Comparison of ENCODE assay signal across 20 cellular contexts in the genomic region with DNA sequence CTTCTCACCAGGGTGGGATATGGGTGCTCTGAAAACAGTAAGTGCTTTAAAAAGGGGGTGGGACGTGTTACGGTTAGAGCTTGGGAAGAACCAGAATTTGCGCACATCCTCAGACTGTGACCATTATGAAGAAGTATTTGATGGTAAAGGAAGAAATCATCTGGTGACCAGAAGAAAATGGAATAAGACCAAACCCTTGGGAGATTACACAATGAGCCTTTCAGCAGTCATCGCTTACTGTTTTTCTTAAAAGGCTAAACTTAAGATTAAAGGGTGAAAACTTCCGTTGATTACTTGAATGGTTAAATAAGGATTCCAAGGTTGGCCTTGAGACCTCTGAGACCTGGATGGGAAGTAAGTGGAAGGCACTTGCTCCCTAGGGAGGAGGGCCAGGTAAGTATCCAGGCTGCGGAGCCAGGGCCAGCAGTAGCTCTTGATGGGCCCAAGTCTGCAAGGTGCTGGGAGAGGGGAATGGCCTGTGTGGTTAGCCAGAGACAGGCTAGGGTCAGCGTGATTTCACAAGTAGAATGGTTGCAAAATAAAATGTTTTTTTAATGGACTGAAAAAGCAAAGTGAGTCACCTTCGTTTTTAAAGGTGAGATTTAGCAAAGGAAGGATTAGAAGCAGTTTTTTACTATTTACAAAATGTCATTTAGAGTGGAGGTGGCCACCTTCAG. TPM values are rescaled to one million over a fixed set of nuclear protein-coding genes. Genes with fewer than 3 reads are reported as not detected.
A peak's percentile ranks its signal among the peaks of the same experiment; 100 is the strongest.
DNase-seq lines count a peak whose midpoint lies in the region; ATAC-seq, FAIRE-seq and TF ChIP-seq lines count a peak whose summit lies in the region.
"Had no signal": no experiment of that assay in that cellular context is flagged by ENCODE, and none has a peak within 500 bp of the region (broad histone marks: within the 10 kb centered on the region; RNA-seq: fewer than 3 reads in every experiment).

No MANE protein-coding gene starts in this region.

- POLR2A ChIA-PET in HepG2 (lab: Yijun Ruan, JAX) = no interaction called here

- no peak overlapping the region for H2AFZ ChIP-seq in HepG2 (ENCODE audit: low read length)
- H2AFZ ChIP-seq in smooth muscle cell (ENCODE audit: low read depth) = no peak overlapping the region

- no peak for ATAC-seq in HepG2
- ATAC-seq in right lobe of liver = no peak
- no peak for ATAC-seq in GM21576 (IDR thresholded peaks at IDR 0.05; ENCODE audit: unreplicated experiment)

- TF ChIP-seq RAD21 in HepG2 (CRISPR knock-in tag; IDR thresholded peaks at IDR 0.05) = no peak

- H3K4me2 ChIP-seq in HepG2 (ENCODE audit: low read depth, low read length) = no peak overlapping the region
- H3K4me2 ChIP-seq in smooth muscle cell = no peak overlapping the region

- BruUV-seq in HepG2 (replicated peaks; lab: Mats Ljungman, UMichigan) = no TSS peak

- TF ChIP-seq POLR2A in HepG2 (IDR thresholded peaks at IDR 0.05; ENCODE audit: insufficient read depth in 1 of 2, low read depth in 2 of 2, low read length in 2 of 2) (no peak), right lobe of liver (IDR thresholded peaks at IDR 0.05) (no peak)

- FAIRE-seq in HepG2 (lab: Jason Lieb, UNC) = no peak
- FAIRE-seq: GM12891, GM18507, H54 had no signal

- intact Hi-C loops in HepG2 (cut with micrococcal nuclease; ENCODE audit: unreplicated experiment) (no loop called here), right lobe of liver (cut with DNase I) (no loop called here)

- no peaks in the 10 kb centered on the region for H3F3A ChIP-seq in smooth muscle cell (ENCODE audit: low read depth)

- in situ Hi-C loops in HepG2 (cut with HindIII; ENCODE audit: extremely low pct_ligation_motif_present, low pct_unique_long_range_greater_than_20kb) = no loop called here

- H3K27me3 ChIP-seq in HepG2 (ENCODE audit: control insufficient read depth in 1 of 2, insufficient read depth in 2 of 2, low read length in 2 of 2) (no peaks in the 10 kb centered on the region), right lobe of liver (no peaks in the 10 kb centered on the region), smooth muscle cell (ENCODE audit: low read depth) (no peaks in the 10 kb centered on the region)

- H3K4me1 ChIP-seq in HepG2 (ENCODE audit: insufficient read depth, low read length) = peaks cover 29% of the 10 kb centered on the region
- no peaks in the 10 kb centered on the region for H3K4me1 ChIP-seq in right lobe of liver
- no peaks in the 10 kb centered on the region for H3K4me1 ChIP-seq in smooth muscle cell (ENCODE audit: low read depth)
- H3K4me1 ChIP-seq: HAP-1 had no signal

- H3K4me3 ChIP-seq in HepG2 (replicated peaks in 1 of 3; ENCODE audit: insufficient read depth in 1 of 3, low read depth in 2 of 3, low read length in 3 of 3) = no peak overlapping the region
- no peak overlapping the region for H3K4me3 ChIP-seq in right lobe of liver
- no peak overlapping the region for H3K4me3 ChIP-seq in smooth muscle cell
- H3K4me3 ChIP-seq: HAP-1 had no signal

- H3K9ac ChIP-seq in HepG2 (ENCODE audit: insufficient read depth, low read depth, low read length) (no peak overlapping the region), smooth muscle cell (ENCODE audit: low read depth) (no peak overlapping the region)

- no peak for TF ChIP-seq CTCF in HepG2 (CRISPR knock-in tag; IDR thresholded peaks at IDR 0.05)
- no peak for TF ChIP-seq CTCF in right lobe of liver (IDR thresholded peaks at IDR 0.05)
- no peak for TF ChIP-seq CTCF in smooth muscle cell (IDR thresholded peaks at IDR 0.05; ENCODE audit: borderline replicate concordance, insufficient read depth, poor library complexity, severe bottlenecking)

- H3K9me3 ChIP-seq in HepG2 (ENCODE audit: low read length) (no peaks in the 10 kb centered on the region), right lobe of liver (no peaks in the 10 kb centered on the region), smooth muscle cell (replicated peaks; ENCODE audit: low read depth) (peaks cover 5% of the 10 kb centered on the region)
- H3K9me3 ChIP-seq: HAP-1 had no signal

- no peaks in the 10 kb centered on the region for H4K20me1 ChIP-seq in HepG2 (ENCODE audit: insufficient read depth, low read length)
- peaks cover 11% of the 10 kb centered on the region for H4K20me1 ChIP-seq in smooth muscle cell (ENCODE audit: low read depth)

- TF ChIP-seq EP300 in HepG2 (IDR thresholded peaks at IDR 0.05; ENCODE audit: low read depth in 2 of 2, low read length in 2 of 2) (no peak), HepG2 (CRISPR knock-in tag; IDR thresholded peaks at IDR 0.05; ENCODE audit: borderline replicate concordance) (no peak)

- H3K36me3 ChIP-seq in HepG2 (replicated peaks in 1 of 2; ENCODE audit: control insufficient read depth in 1 of 2, insufficient read depth in 2 of 2, low read length in 2 of 2) (peaks cover 4 to 22% of the 10 kb centered on the region in 2 experiments; a peak in 3 of 5 replicates), right lobe of liver (peaks cover 0 to 31% (median 9%) of the 10 kb centered on the region in 4 donors), smooth muscle cell (ENCODE audit: low read depth) (peaks cover 7% of the 10 kb centered on the region)

- WGBS in HepG2 (ENCODE audit: low lambda C conversion rate) = 95% methylated on average over 8 of the region's 8 CpGs
- WGBS in right lobe of liver (ENCODE audit: insufficient coverage, low coverage, low lambda C conversion rate, missing lambda C conversion rate) = 71% methylated on average over 8 of the region's 8 CpGs
- WGBS in smooth muscle cell (ENCODE audit: low lambda C conversion rate) = 98% methylated on average over 8 of the region's 8 CpGs

- H3K27ac ChIP-seq in HepG2 (ENCODE audit: extremely low read length, insufficient read depth, low read length) (no peak overlapping the region), right lobe of liver (no peak overlapping the region), smooth muscle cell (ENCODE audit: low read depth) (no peak overlapping the region)

- H3K79me2 ChIP-seq in HepG2 (ENCODE audit: insufficient read depth, low read length) (no peaks in the 10 kb centered on the region), smooth muscle cell (ENCODE audit: low read depth) (no peaks in the 10 kb centered on the region)

- DNase-seq in HepG2 (ENCODE audit: low spot score) (no peak), right lobe of liver (no peak), iris pigment epithelial cell (ENCODE audit: low read depth) (peak; percentile 58), renal cortical epithelial cell (ENCODE audit: low read depth) (peak; percentile 65), smooth muscle cell (lab: John Stamatoyannopoulos, UW; ENCODE audit: unreplicated experiment) (no peak)
- DNase-seq: C1 segment of cervical spinal cord; Calu3; CD4-positive, alpha-beta memory T cell; COR-L47; DMS53; DMS79 treated with DMSO at 0.1 percent for 48 hours; GF-D8; GOT3; HFFc6 had no signal

- CTCF ChIA-PET in HepG2 (lab: Yijun Ruan, JAX; ENCODE audit: low intra/inter-chr PET ratio, low total read pairs) = no interaction called here

RNA-seq across cellular contexts. Expression of a gene that starts 13.0 kb away (rescaled TPM):
- 0.83 and 1.8 TPM in 2 replicates for total RNA-seq in HepG2 (2016; rRNA removed; fragmentation: Illumina TruSeq; extraction: Trizol)
- total RNA-seq in HepG2 (2016; cell fraction: cytosol; rRNA removed; fragmentation: Illumina TruSeq; extraction: Trizol; ENCODE audit: low read depth) = 0.20 and 0.44 TPM in 2 replicates
- 0.56 and 1.8 TPM in 2 replicates for total RNA-seq in HepG2 (2016; cell fraction: insoluble cytoplasmic fraction; rRNA removed; fragmentation: Illumina TruSeq; extraction: Trizol)
- total RNA-seq in HepG2 (2016; cell fraction: membrane; rRNA removed; fragmentation: Illumina TruSeq; extraction: Trizol) = 0.46 and 0.55 TPM in 2 replicates
- total RNA-seq in HepG2 (2016; cell fraction: nucleus; rRNA removed; fragmentation: Illumina TruSeq; extraction: Trizol) = 1.4 TPM in 2 replicates
- polyA plus RNA-seq in HepG2 (2011; rRNA removed) = 40.7 and 43.2 TPM in 2 replicates
- polyA plus RNA-seq in HepG2 (2011; cell fraction: cytosol; rRNA removed) = 17.0 and 22.7 TPM in 2 replicates
- polyA plus RNA-seq in HepG2 (2011; cell fraction: nucleus; rRNA removed) = 47.8 and 68.7 TPM in 2 replicates
- polyA plus RNA-seq in HepG2 (2012) = 59.6 and 62.7 TPM in 2 replicates
- 0.08 and 0.19 TPM in 2 replicates for polyA plus RNA-seq in HepG2 (2016; cell fraction: cytosol; fragmentation: Illumina TruSeq; extraction: Trizol; ENCODE audit: low read depth)
- 0.53 and 0.60 TPM in 2 replicates for polyA plus RNA-seq in HepG2 (2016; cell fraction: insoluble cytoplasmic fraction; fragmentation: Illumina TruSeq; extraction: Trizol; ENCODE audit: low read depth)
- 0.16 and 0.26 TPM in 2 replicates for polyA plus RNA-seq in HepG2 (2016; cell fraction: membrane; fragmentation: Illumina TruSeq; extraction: Trizol; ENCODE audit: low read depth)
- 2.1 and 2.3 TPM in 2 replicates for polyA plus RNA-seq in HepG2 (2016; cell fraction: nucleus; fragmentation: Illumina TruSeq; extraction: Trizol; ENCODE audit: insufficient read depth, low read depth)
- polyA minus RNA-seq in HepG2 (2011; rRNA and poly(A)+ RNA removed; ENCODE audit: low replicate concordance) = 0.09 and 81.0 TPM in 2 replicates
- polyA minus RNA-seq in HepG2 (2011; cell fraction: cytosol; rRNA and poly(A)+ RNA removed) = 31.8 and 33.0 TPM in 2 replicates
- 18.5 and 28.2 TPM in 2 replicates for polyA minus RNA-seq in HepG2 (2011; cell fraction: nucleus; rRNA and poly(A)+ RNA removed)
- under 1 TPM in 1 of 6 experiments, not detected in 5; 0.37 TPM for total RNA-seq in right lobe of liver
- total RNA-seq in renal cortical epithelial cell = 1.3 and 1.7 TPM in 2 replicates
- 2.1 and 2.7 TPM in 2 replicates for total RNA-seq in smooth muscle cell
- 0.57 and 0.78 TPM in 2 replicates for polyA plus RNA-seq in smooth muscle cell
- total RNA-seq: Calu3; CD4-positive, alpha-beta memory T cell; Daoy had no signal
- polyA plus RNA-seq: CD4-positive, alpha-beta memory T cell had no signal

RNA-seq across cellular contexts. Expression of a gene that starts 53.7 kb away (rescaled TPM):
- total RNA-seq in HepG2 (2016; rRNA removed; fragmentation: Illumina TruSeq; extraction: Trizol) = 241 and 310 TPM in 2 replicates
- 46.4 and 46.6 TPM in 2 replicates for total RNA-seq in HepG2 (2016; cell fraction: cytosol; rRNA removed; fragmentation: Illumina TruSeq; extraction: Trizol; ENCODE audit: low read depth)
- total RNA-seq in HepG2 (2016; cell fraction: insoluble cytoplasmic fraction; rRNA removed; fragmentation: Illumina TruSeq; extraction: Trizol) = 247 and 307 TPM in 2 replicates
- 65.3 and 71.9 TPM in 2 replicates for total RNA-seq in HepG2 (2016; cell fraction: membrane; rRNA removed; fragmentation: Illumina TruSeq; extraction: Trizol)
- 99.7 and 100 TPM in 2 replicates for total RNA-seq in HepG2 (2016; cell fraction: nucleus; rRNA removed; fragmentation: Illumina TruSeq; extraction: Trizol)
- 113 and 118 TPM in 2 replicates for polyA plus RNA-seq in HepG2 (2011; rRNA removed)
- polyA plus RNA-seq in HepG2 (2011; cell fraction: cytosol; rRNA removed) = 126 and 174 TPM in 2 replicates
- polyA plus RNA-seq in HepG2 (2011; cell fraction: nucleus; rRNA removed) = 40.9 and 53.0 TPM in 2 replicates
- 114 and 118 TPM in 2 replicates for polyA plus RNA-seq in HepG2 (2012)
- polyA plus RNA-seq in HepG2 (2016; cell fraction: cytosol; fragmentation: Illumina TruSeq; extraction: Trizol; ENCODE audit: low read depth) = 26.2 TPM in 2 replicates
- 395 TPM in 2 replicates for polyA plus RNA-seq in HepG2 (2016; cell fraction: insoluble cytoplasmic fraction; fragmentation: Illumina TruSeq; extraction: Trizol; ENCODE audit: low read depth)
- 42.3 and 47.2 TPM in 2 replicates for polyA plus RNA-seq in HepG2 (2016; cell fraction: membrane; fragmentation: Illumina TruSeq; extraction: Trizol; ENCODE audit: low read depth)
- polyA plus RNA-seq in HepG2 (2016; cell fraction: nucleus; fragmentation: Illumina TruSeq; extraction: Trizol; ENCODE audit: insufficient read depth, low read depth) = 170 and 191 TPM in 2 replicates
- polyA minus RNA-seq in HepG2 (2011; rRNA and poly(A)+ RNA removed; ENCODE audit: low replicate concordance) = 102 and 240 TPM in 2 replicates
- 59.2 and 65.4 TPM in 2 replicates for polyA minus RNA-seq in HepG2 (2011; cell fraction: cytosol; rRNA and poly(A)+ RNA removed)
- polyA minus RNA-seq in HepG2 (2011; cell fraction: nucleus; rRNA and poly(A)+ RNA removed) = 32.2 and 49.9 TPM in 2 replicates
- total RNA-seq in right lobe of liver = 100 to 1,000 TPM in 1 of 6 experiments, 10 to 100 TPM in 5; 40.6 to 114 (median 77.6) TPM
- 95.9 and 179 TPM in 2 replicates for total RNA-seq in renal cortical epithelial cell
- total RNA-seq in smooth muscle cell = 57.6 and 88.5 TPM in 2 replicates
- 92.8 and 94.6 TPM in 2 replicates for polyA plus RNA-seq in smooth muscle cell

RNA-seq across cellular contexts. Expression of a gene that starts 54.2 kb away (rescaled TPM):
- total RNA-seq in HepG2 (2016; rRNA removed; fragmentation: Illumina TruSeq; extraction: Trizol) (13.3 and 14.9 TPM in 2 replicates), right lobe of liver (1 to 10 TPM; 7.2 to 9.9 (median 8.6) TPM), renal cortical epithelial cell (20.7 and 26.8 TPM in 2 replicates), smooth muscle cell (32.6 and 55.5 TPM in 2 replicates)
- total RNA-seq in HepG2 (2016; cell fraction: cytosol; rRNA removed; fragmentation: Illumina TruSeq; extraction: Trizol; ENCODE audit: low read depth) = 2.6 and 2.8 TPM in 2 replicates
- 12.8 and 14.5 TPM in 2 replicates for total RNA-seq in HepG2 (2016; cell fraction: insoluble cytoplasmic fraction; rRNA removed; fragmentation: Illumina TruSeq; extraction: Trizol)
- total RNA-seq in HepG2 (2016; cell fraction: membrane; rRNA removed; fragmentation: Illumina TruSeq; extraction: Trizol) = 6.3 and 6.8 TPM in 2 replicates
- total RNA-seq in HepG2 (2016; cell fraction: nucleus; rRNA removed; fragmentation: Illumina TruSeq; extraction: Trizol) = 11.3 and 15.3 TPM in 2 replicates
- polyA plus RNA-seq in HepG2 (2011; rRNA removed) (18.7 and 21.5 TPM in 2 replicates), smooth muscle cell (12.3 and 19.7 TPM in 2 replicates)
- 11.6 and 15.0 TPM in 2 replicates for polyA plus RNA-seq in HepG2 (2011; cell fraction: cytosol; rRNA removed)
- polyA plus RNA-seq in HepG2 (2011; cell fraction: nucleus; rRNA removed) = 15.9 and 19.5 TPM in 2 replicates
- 9.7 and 11.4 TPM in 2 replicates for polyA plus RNA-seq in HepG2 (2012)
- polyA plus RNA-seq in HepG2 (2016; cell fraction: cytosol; fragmentation: Illumina TruSeq; extraction: Trizol; ENCODE audit: low read depth) = 1.7 and 1.8 TPM in 2 replicates
- 14.7 and 15.7 TPM in 2 replicates for polyA plus RNA-seq in HepG2 (2016; cell fraction: insoluble cytoplasmic fraction; fragmentation: Illumina TruSeq; extraction: Trizol; ENCODE audit: low read depth)
- 3.7 and 4.4 TPM in 2 replicates for polyA plus RNA-seq in HepG2 (2016; cell fraction: membrane; fragmentation: Illumina TruSeq; extraction: Trizol; ENCODE audit: low read depth)
- polyA plus RNA-seq in HepG2 (2016; cell fraction: nucleus; fragmentation: Illumina TruSeq; extraction: Trizol; ENCODE audit: insufficient read depth, low read depth) = 14.0 and 16.4 TPM in 2 replicates
- polyA minus RNA-seq in HepG2 (2011; rRNA and poly(A)+ RNA removed; ENCODE audit: low replicate concordance) = 18.9 and 21.0 TPM in 2 replicates
- polyA minus RNA-seq in HepG2 (2011; cell fraction: cytosol; rRNA and poly(A)+ RNA removed) = 9.8 and 11.7 TPM in 2 replicates
- 29.2 and 34.9 TPM in 2 replicates for polyA minus RNA-seq in HepG2 (2011; cell fraction: nucleus; rRNA and poly(A)+ RNA removed)

Comparison
In these comparisons a context has a peak if more than half of its experiments do, and no peak if none do; other contexts are left out.
1. DNase-seq: peak in iris pigment epithelial cell (single experiment) and renal cortical epithelial cell (single experiment); none in HepG2 (single experiment), right lobe of liver (0 of 3) and smooth muscle cell (single experiment).